Comparison of ENCODE assay signal across 11 cellular contexts in the genomic region with DNA sequence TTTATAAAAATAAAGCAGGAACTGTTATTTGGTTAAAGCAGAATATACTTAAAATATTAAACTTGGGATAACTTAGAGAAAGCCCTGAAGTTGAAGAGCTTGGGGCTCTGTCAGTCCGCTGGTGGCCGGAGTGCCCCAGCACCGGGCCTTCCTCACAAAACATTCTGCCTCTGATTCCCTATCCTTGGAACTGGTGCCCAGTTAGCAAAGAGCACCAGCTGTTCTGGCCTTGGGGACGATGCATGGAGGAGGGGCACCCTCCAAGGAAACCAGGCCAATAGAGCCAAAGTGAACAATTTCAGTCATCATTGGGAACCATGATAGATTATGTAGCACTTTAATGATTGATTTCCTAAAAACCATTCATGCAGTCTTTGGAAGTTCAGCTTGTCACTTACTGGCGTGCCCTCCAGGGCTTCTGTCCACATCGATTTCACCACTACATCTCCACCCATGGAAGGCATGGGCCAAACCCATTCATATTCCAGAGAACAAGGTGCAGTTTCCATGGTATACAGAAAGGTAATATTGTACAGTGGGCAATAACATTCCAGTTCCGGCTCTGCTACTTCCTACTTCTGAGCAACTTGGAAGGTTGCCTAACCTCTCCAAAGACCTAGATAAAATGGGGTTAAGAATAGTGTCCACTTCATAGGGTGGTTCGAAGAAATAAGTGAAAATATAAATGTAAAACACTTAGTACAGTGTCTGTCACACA.
DNase-seq lines count a peak whose midpoint lies in the region; ATAC-seq and TF ChIP-seq lines count a peak whose summit lies in the region.
"Had no signal": no experiment of that assay in that cellular context is flagged by ENCODE, and none has a peak within 500 bp of the region (broad histone marks: within the 10 kb centered on the region; RNA-seq: fewer than 3 reads in every experiment).

No MANE protein-coding gene starts in this region.

- peaks cover 0 to 52% of the 10 kb centered on the region in 2 donors for H3K4me1 ChIP-seq in right atrium auricular region
- peaks cover 5 to 26% of the 10 kb centered on the region in 2 donors for H3K4me1 ChIP-seq in breast epithelium
- H3K4me1 ChIP-seq in muscle layer of duodenum (ENCODE audit: control insufficient read depth in 1 of 2, insufficient read depth in 2 of 2, low read length in 2 of 2) = peaks cover 15 to 47% of the 10 kb centered on the region in 2 donors
- H3K4me1 ChIP-seq in aorta (ENCODE audit: control insufficient read depth in 1 of 2, insufficient read depth in 2 of 2, low read length in 2 of 2) = peaks cover 8 to 27% of the 10 kb centered on the region in 2 donors

- no peak for TF ChIP-seq CTCF in right atrium auricular region (IDR thresholded peaks at IDR 0.05)
- no peak for TF ChIP-seq CTCF in breast epithelium (IDR thresholded peaks at IDR 0.05)

- no peak for DNase-seq in Right ventricle myocardium inferior (ENCODE audit: missing footprints)
- DNase-seq in right atrium auricular region (ENCODE audit: low spot score) = no peak
- DNase-seq in breast epithelium (ENCODE audit: low spot score in 2 of 2) = no peak
- no peak for DNase-seq in aorta
- DNase-seq in retina = no peak
- DNase-seq in NCI-H748 treated with DMSO at 0.1 percent for 48 hours (lab: John Stamatoyannopoulos, UW) = no peak
- no peak for DNase-seq in NCI-H1694 treated with DMSO at 0.1 percent for 48 hours (lab: John Stamatoyannopoulos, UW)
- DNase-seq: Karpas-422, NCI-H82, ovary had no signal

- ATAC-seq in Right ventricle myocardium inferior (peak; percentile 52), aorta (ENCODE audit: low FRiP score) (no peak)

- H3K9me3 ChIP-seq in right atrium auricular region (no peaks in the 10 kb centered on the region), breast epithelium (no peaks in the 10 kb centered on the region), muscle layer of duodenum (ENCODE audit: control insufficient read depth in 1 of 2, low read length in 2 of 2) (no peaks in the 10 kb centered on the region), aorta (ENCODE audit: control insufficient read depth, low read length) (no peaks in the 10 kb centered on the region)
- H3K9me3 ChIP-seq: ovary had no signal

- WGBS in aorta, 2 donors = 49 to 54% methylated on average over 8 of the region's 8 CpGs

- H3K27me3 ChIP-seq in right atrium auricular region (no peaks in the 10 kb centered on the region), breast epithelium (no peaks in the 10 kb centered on the region), muscle layer of duodenum (ENCODE audit: low read depth, low read length) (no peaks in the 10 kb centered on the region), aorta (ENCODE audit: control insufficient read depth in 1 of 2, insufficient read depth in 2 of 2, low read length in 1 of 2) (no peaks in the 10 kb centered on the region)
- H3K27me3 ChIP-seq: ovary had no signal

- no peaks in the 10 kb centered on the region for H3K36me3 ChIP-seq in right atrium auricular region
- no peaks in the 10 kb centered on the region for H3K36me3 ChIP-seq in breast epithelium
- peaks cover 0 to 4% of the 10 kb centered on the region in 2 donors for H3K36me3 ChIP-seq in muscle layer of duodenum (ENCODE audit: control insufficient read depth in 1 of 2, insufficient read depth in 2 of 2, low read length in 2 of 2)
- H3K36me3 ChIP-seq in aorta (ENCODE audit: control insufficient read depth in 1 of 2, insufficient read depth in 2 of 2, low read length in 1 of 2) = no peaks in the 10 kb centered on the region
- H3K36me3 ChIP-seq: ovary had no signal

- no peak for TF ChIP-seq POLR2A in breast epithelium (IDR thresholded peaks at IDR 0.05)

- intact Hi-C loops in Right ventricle myocardium inferior (cut with DNase I) (loop anchor here (2.0 kb wide), 1 partner anchor 39 kb away; no protein-coding TSS in a partner anchor), breast epithelium (cut with DNase I; ENCODE audit: low total_unique reads) (no loop called here), aorta (cut with DNase I) (no loop called here)

- peak overlapping the region in 1 of 2 donors; percentile 76 for H3K27ac ChIP-seq in right atrium auricular region
- peak overlapping the region; percentile 64 to 82 for H3K27ac ChIP-seq in breast epithelium
- peak overlapping the region; percentile 59 for H3K27ac ChIP-seq in muscle layer of duodenum (ENCODE audit: low read length)
- peak overlapping the region; percentile 74 to 90 for H3K27ac ChIP-seq in aorta (ENCODE audit: low read depth in 1 of 2, low read length in 2 of 2)
- H3K27ac ChIP-seq: ovary had no signal

- H3K4me3 ChIP-seq in right atrium auricular region (no peak overlapping the region), breast epithelium (no peak overlapping the region), muscle layer of duodenum (ENCODE audit: low read depth in 1 of 2, low read length in 2 of 2) (no peak overlapping the region), aorta (ENCODE audit: low read length in 2 of 2) (no peak overlapping the region)
- H3K4me3 ChIP-seq: ovary had no signal
